ENCODE assay signal across 8 cellular contexts in the genomic region with DNA sequence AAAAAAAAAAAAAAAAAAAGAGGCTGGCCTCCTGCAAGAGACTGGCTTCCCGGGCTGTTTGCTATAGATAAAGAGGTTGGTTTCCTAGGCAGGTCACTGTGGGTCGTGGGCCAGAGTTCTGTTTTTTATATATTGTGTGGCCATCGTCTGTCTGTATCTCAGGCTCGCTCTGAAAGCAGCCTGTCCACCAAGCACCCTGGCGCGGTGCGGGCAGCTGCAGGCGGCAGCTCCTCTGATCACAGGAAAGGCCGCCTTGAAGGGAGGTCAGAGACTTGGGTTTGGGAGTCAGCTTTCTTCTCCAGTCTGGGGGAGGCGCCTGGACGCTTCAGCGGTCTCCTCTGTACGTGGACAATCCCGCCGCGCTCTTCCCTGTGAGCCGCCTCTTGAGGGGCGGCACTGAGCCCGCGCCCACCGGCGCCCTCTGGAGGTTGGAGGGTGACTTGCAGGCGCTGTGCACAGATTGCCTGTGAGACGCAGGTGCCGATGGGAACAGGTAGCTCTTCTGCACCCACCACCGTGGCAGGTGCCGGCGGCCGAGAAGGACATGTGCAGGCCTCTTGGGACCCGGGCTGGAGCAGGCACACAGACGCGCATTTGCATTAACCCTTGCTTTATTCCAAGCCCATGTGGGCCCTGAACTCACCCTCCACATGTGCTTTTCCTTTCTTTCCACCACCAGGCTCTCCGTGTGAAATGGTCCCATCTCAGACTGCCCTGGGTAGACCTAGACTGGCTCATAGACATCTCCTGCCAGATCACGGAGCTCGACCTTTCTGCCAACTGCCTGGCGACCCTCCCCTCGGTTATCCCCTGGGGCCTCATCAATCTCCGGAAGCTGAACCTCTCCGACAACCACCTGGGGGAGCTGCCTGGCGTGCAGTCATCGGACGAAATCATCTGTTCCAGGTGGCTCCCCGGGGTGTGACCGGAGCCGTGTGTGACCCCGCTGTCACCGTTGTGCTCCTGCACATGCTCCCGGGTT.
DNase-seq lines count a peak whose midpoint lies in the region; ATAC-seq and TF ChIP-seq lines count a peak whose summit lies in the region.

No MANE protein-coding gene starts in this region.

- H3K9me3 Mint-ChIP-seq in activated CD4-positive, alpha-beta T cell treated with anti-CD3 and anti-CD28 coated beads for 36 hours (ENCODE audit: low read depth), result no peaks in the 10 kb centered on the region

- peak overlapping the region; percentile 82 for H3K4me3 Mint-ChIP-seq in activated CD4-positive, alpha-beta T cell treated with anti-CD3 and anti-CD28 coated beads for 36 hours

- H3K4me3 ChIP-seq in AG04449 (ENCODE audit: low read depth, low read length), result peak overlapping the region; percentile 59
- peak overlapping the region; percentile 36 for H3K4me3 ChIP-seq in colonic mucosa
- H3K4me3 ChIP-seq in left lung, result peak overlapping the region; percentile 42 to 43

- TF ChIP-seq CTCF in AG04449 (IDR thresholded peaks at IDR 0.05; ENCODE audit: insufficient read depth, low read length, missing control alignments) (peak; percentile 99), colonic mucosa (IDR thresholded peaks at IDR 0.05) (peak; percentile 94), left lung (IDR thresholded peaks at IDR 0.05) (peak; percentile 93 to 94)

- H3K9ac ChIP-seq in colonic mucosa (ENCODE audit: low read depth in 2 of 2, low read length in 2 of 2), result peak overlapping the region in 1 of 2 donors; percentile 63

- H3K27me3 ChIP-seq in colonic mucosa, result no peaks in the 10 kb centered on the region
- H3K27me3 ChIP-seq in left lung, result no peaks in the 10 kb centered on the region

- DNase-seq in AG04449 (ENCODE audit: low read depth, low spot score) (no peak), NCI-H2196 treated with DMSO at 0.1 percent for 48 hours (lab: John Stamatoyannopoulos, UW; ENCODE audit: unreplicated experiment) (peak; percentile 53), colonic mucosa (peak; percentile 91), left lung (peak; percentile 87 to 98)
- DNase-seq in activated CD4-positive, alpha-beta T cell treated with anti-CD3 and anti-CD28 coated beads for 36 hours, result peak; percentile 92
- DNase-seq in stimulated activated CD4-positive, alpha-beta T cell treated with anti-CD3 and anti-CD28 coated beads, Interleukin-2, amount 100 ng/mL, for 24 hours, result peak; percentile 92 to 93

- H3K27ac Mint-ChIP-seq in activated CD4-positive, alpha-beta T cell treated with anti-CD3 and anti-CD28 coated beads for 36 hours, result peak overlapping the region; percentile 75

- CTCF ChIA-PET in AG04449 (lab: Yijun Ruan, JAX), result interaction anchor here (0.6 to 18.4 kb wide), 93 partner anchors 8 to 1726 kb away, joined by 3 to 757 read pairs (median 6); a partner anchor contains a TSS
- CTCF ChIA-PET in activated CD4-positive, alpha-beta T cell treated with anti-CD3 and anti-CD28 coated beads for 36 hours (lab: Charles Lee), result interaction anchor here (0.6 to 9.6 kb wide), 53 partner anchors 7 to 900 kb away, joined by 3 to 181 read pairs (median 4); a partner anchor contains a TSS

- ATAC-seq in GM18867 (IDR thresholded peaks at IDR 0.05; ENCODE audit: unreplicated experiment) (peak; percentile 78), HG03139 (IDR thresholded peaks at IDR 0.05; ENCODE audit: unreplicated experiment) (peak; percentile 82), left lung (peak; percentile 96)
- peak; percentile 92 for ATAC-seq in activated CD4-positive, alpha-beta T cell treated with anti-CD3 and anti-CD28 coated beads for 36 hours

- H3K27me3 Mint-ChIP-seq in activated CD4-positive, alpha-beta T cell treated with anti-CD3 and anti-CD28 coated beads for 36 hours, result peaks cover 3% of the 10 kb centered on the region

- H3K4me1 Mint-ChIP-seq in activated CD4-positive, alpha-beta T cell treated with anti-CD3 and anti-CD28 coated beads for 36 hours, result peaks cover 19% of the 10 kb centered on the region

- H3K9me3 ChIP-seq in colonic mucosa (no peaks in the 10 kb centered on the region), left lung (peaks cover 0 to 3% of the 10 kb centered on the region in 2 donors)

- H3K4me1 ChIP-seq in colonic mucosa (peaks cover 4% of the 10 kb centered on the region), left lung (peaks cover 0 to 23% of the 10 kb centered on the region in 2 donors)

- H3K36me3 Mint-ChIP-seq in activated CD4-positive, alpha-beta T cell treated with anti-CD3 and anti-CD28 coated beads for 36 hours (ENCODE audit: low read depth), result no peaks in the 10 kb centered on the region

- intact Hi-C loops in activated CD4-positive, alpha-beta T cell treated with anti-CD3 and anti-CD28 coated beads for 36 hours (cut with DNase I, micrococcal nuclease), result loop anchor here in 1 of 2 experiments (5.0 kb wide), 1 partner anchor 1081 kb away; no protein-coding TSS in a partner anchor
- intact Hi-C loops in colonic mucosa (cut with DNase I) (loop anchor here (5.0 kb wide), 1 partner anchor 381 kb away; no protein-coding TSS in a partner anchor), left lung (cut with DNase I) (loop anchor here in 1 of 2 donors (5.0 kb wide), 1 partner anchor 91 kb away; a partner anchor contains a TSS)

- no peaks in the 10 kb centered on the region for H3K36me3 ChIP-seq in colonic mucosa
- H3K36me3 ChIP-seq in left lung, result peaks cover 0 to 34% of the 10 kb centered on the region in 2 donors

- POLR2A ChIA-PET in AG04449 (lab: Yijun Ruan, JAX), result interaction anchor here (3.0 kb wide), 1 partner anchor 90 kb away, joined by 16 read pairs; a partner anchor contains a TSS
- POLR2A ChIA-PET in activated CD4-positive, alpha-beta T cell treated with anti-CD3 and anti-CD28 coated beads for 36 hours (lab: Charles Lee), result interaction anchor here (0.7 kb wide), 1 partner anchor 79 kb away, joined by 3 read pairs; no protein-coding TSS in a partner anchor

- H3K27ac ChIP-seq in colonic mucosa, result no peak overlapping the region
- peak overlapping the region in 1 of 2 donors; percentile 28 for H3K27ac ChIP-seq in left lung
